Comparison of ENCODE assay signal across 15 cellular contexts in genomic region chr18:8329186-8329771, GRCh38.
DNase-seq lines count a peak whose midpoint lies in the region; ATAC-seq and TF ChIP-seq lines count a peak whose summit lies in the region.
"Had no signal": no experiment of that assay in that cellular context is flagged by ENCODE, and none has a peak within 500 bp of the region (broad histone marks: within the 10 kb centered on the region; RNA-seq: fewer than 3 reads in every experiment).

No MANE protein-coding gene starts in this region.

- DNase-seq in cardiac muscle cell (ENCODE audit: low read depth in 1 of 2, low spot score in 1 of 2) (peak; percentile 14 to 68), left ventricle myocardium inferior (no peak), NCI-H345 (lab: John Stamatoyannopoulos, UW) (peak; percentile 57), fibroblast of mammary gland (ENCODE audit: low read depth) (peak; percentile 74), stomach (no peak), Ammon's horn (ENCODE audit: low spot score) (no peak), vagina (ENCODE audit: extremely low spot score in 2 of 2) (no peak)
- DNase-seq: activated CD4-positive, alpha-beta T cell treated with anti-CD3 and anti-CD28 coated beads, Interleukin-2, amount 50 U/mL, for 1 hour; activated effector memory CD4-positive, alpha-beta T cell treated with anti-CD3 and anti-CD28 coated beads, Interleukin-2, amount 50 U/mL, for 16 hours; cortex of kidney; heart right ventricle; NCI-H524 treated with DMSO at 0.1 percent for 48 hours had no signal

- no peak overlapping the region for H3K27ac ChIP-seq in cardiac muscle cell
- H3K27ac ChIP-seq in left ventricle myocardium inferior (replicated peaks): no peak overlapping the region
- H3K27ac ChIP-seq in stomach: peak overlapping the region; percentile 14 to 62 (median 45)
- H3K27ac ChIP-seq in vagina: no peak overlapping the region
- H3K27ac ChIP-seq: BLaER1 treated with 17β-estradiol and CSF1 and Interleukin-3, amounts not matched to agents 10 nM and 100 nM; heart right ventricle; parathyroid adenoma had no signal

- 22 to 39% (median 31%) methylated on average over 5 of the region's 5 CpGs for WGBS in stomach, 5 donors

- H3K9me3 ChIP-seq in cardiac muscle cell (ENCODE audit: low read depth) (no peaks in the 10 kb centered on the region), left ventricle myocardium inferior (replicated peaks) (no peaks in the 10 kb centered on the region), stomach (no peaks in the 10 kb centered on the region), vagina (no peaks in the 10 kb centered on the region)
- H3K9me3 ChIP-seq: BLaER1 treated with 17β-estradiol and CSF1 and Interleukin-3, amounts not matched to agents 10 nM and 100 nM had no signal

- peaks cover 34% of the 10 kb centered on the region for H3K4me1 ChIP-seq in cardiac muscle cell (ENCODE audit: low read depth)
- peaks cover 26% of the 10 kb centered on the region for H3K4me1 ChIP-seq in left ventricle myocardium inferior
- H3K4me1 ChIP-seq in stomach: peaks cover 4 to 27% (median 18%) of the 10 kb centered on the region in 4 donors
- H3K4me1 ChIP-seq in vagina: no peaks in the 10 kb centered on the region
- H3K4me1 ChIP-seq: parathyroid adenoma had no signal

- H3K4me3 ChIP-seq in cardiac muscle cell (no peak overlapping the region), left ventricle myocardium inferior (no peak overlapping the region), fibroblast of mammary gland (ENCODE audit: control insufficient read depth, low read depth, low read length) (no peak overlapping the region), stomach (no peak overlapping the region), vagina (no peak overlapping the region)
- H3K4me3 ChIP-seq: BLaER1 treated with 17β-estradiol and CSF1 and Interleukin-3, amounts not matched to agents 10 nM and 100 nM; heart right ventricle had no signal

- no peak for ATAC-seq in GM19328 (IDR thresholded peaks at IDR 0.05; ENCODE audit: unreplicated experiment)

- no peaks in the 10 kb centered on the region for H3K36me3 ChIP-seq in cardiac muscle cell
- peaks cover 8% of the 10 kb centered on the region for H3K36me3 ChIP-seq in left ventricle myocardium inferior
- no peaks in the 10 kb centered on the region for H3K36me3 ChIP-seq in stomach
- H3K36me3 ChIP-seq in vagina: no peaks in the 10 kb centered on the region
- H3K36me3 ChIP-seq: BLaER1 treated with 17β-estradiol and CSF1 and Interleukin-3, amounts not matched to agents 10 nM and 100 nM had no signal

- TF ChIP-seq CTCF in cardiac muscle cell (IDR thresholded peaks at IDR 0.05; ENCODE audit: low read depth, low read length) (no peak), left ventricle myocardium inferior (IDR thresholded peaks at IDR 0.05; ENCODE audit: borderline replicate concordance) (no peak), fibroblast of mammary gland (conservative IDR thresholded peaks at IDR 0.05; ENCODE audit: control insufficient read depth, insufficient read depth, low read depth, low read length) (no peak), stomach (IDR thresholded peaks at IDR 0.05) (no peak), vagina (IDR thresholded peaks at IDR 0.05) (no peak)

- TF ChIP-seq POLR2A in stomach (IDR thresholded peaks at IDR 0.05): no peak
- TF ChIP-seq POLR2A in vagina (IDR thresholded peaks at IDR 0.05): no peak

- H3K27me3 ChIP-seq in cardiac muscle cell (no peaks in the 10 kb centered on the region), left ventricle myocardium inferior (ENCODE audit: low read depth) (no peaks in the 10 kb centered on the region), stomach (no peaks in the 10 kb centered on the region), vagina (no peaks in the 10 kb centered on the region)
- H3K27me3 ChIP-seq: BLaER1 treated with 17β-estradiol and CSF1 and Interleukin-3, amounts not matched to agents 10 nM and 100 nM; heart right ventricle had no signal

- TF ChIP-seq EP300 in stomach (IDR thresholded peaks at IDR 0.05): no peak

- intact Hi-C loops in left ventricle myocardium inferior (cut with micrococcal nuclease) (no loop called here), stomach (cut with DNase I; ENCODE audit: low total_unique reads) (no loop called here), vagina (cut with DNase I) (no loop called here)

Comparison
In these comparisons a context has a peak if more than half of its experiments do, and no peak if none do; other contexts are left out.
1. DNase-seq: peak in cardiac muscle cell (2 of 2), NCI-H345 (single experiment) and fibroblast of mammary gland (single experiment); none in left ventricle myocardium inferior (single experiment), stomach (single experiment), Ammon's horn (single experiment) and vagina (0 of 2).
2. H3K27ac ChIP-seq: peak in stomach (5 of 5); none in cardiac muscle cell (single experiment), left ventricle myocardium inferior (single experiment) and vagina (single experiment).